ENCODE assay signal across 10 cellular contexts in the genomic region with DNA sequence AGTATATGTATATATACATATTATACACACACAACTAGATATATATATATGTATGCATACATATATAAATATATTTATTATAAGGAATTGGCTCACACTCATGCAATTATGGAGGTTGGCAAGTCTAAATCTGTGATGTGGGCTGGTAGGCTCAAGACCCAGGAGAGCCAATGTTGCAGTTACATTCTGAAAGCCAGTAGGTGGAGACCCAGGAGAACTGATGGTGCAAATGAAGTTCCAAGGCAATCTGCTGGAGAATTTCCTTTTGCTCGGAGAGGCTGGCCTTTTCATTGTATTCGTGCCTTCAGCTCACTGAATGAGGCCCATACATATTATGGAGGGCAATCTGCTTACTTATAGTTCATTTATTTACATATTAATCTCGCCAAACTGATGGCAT. TPM values are rescaled to one million over a fixed set of nuclear protein-coding genes. Genes with fewer than 3 reads are reported as not detected.
DNase-seq lines count a peak whose midpoint lies in the region; ATAC-seq and TF ChIP-seq lines count a peak whose summit lies in the region.
"Had no signal": no experiment of that assay in that cellular context is flagged by ENCODE, and none has a peak within 500 bp of the region (broad histone marks: within the 10 kb centered on the region; RNA-seq: fewer than 3 reads in every experiment).

No MANE protein-coding gene starts in this region.

- DNase-seq in A673 (ENCODE audit: low spot score) (peak; percentile 29), GM12864 (ENCODE audit: low read depth) (no peak), Panc1 (ENCODE audit: low read depth, low spot score) (no peak), fibroblast of the aortic adventitia (ENCODE audit: low read depth) (peak; percentile 9), CD14-positive monocyte (ENCODE audit: low spot score) (no peak)
- no peak for DNase-seq in activated effector memory CD4-positive, alpha-beta T cell treated with Interleukin-2 at 50 U/mL for 16 hours
- no peak for DNase-seq in NK-92 treated with Interleukin-12 subunit alpha and Interleukin-12 subunit beta, amount 100 ng/mL, for 24 hours (lab: John Stamatoyannopoulos, UW)
- DNase-seq: posterior cingulate gyrus had no signal

- H3K27me3 ChIP-seq in A673 (replicated peaks; ENCODE audit: insufficient read depth, low read depth, low read length, poor library complexity) (peaks cover 45% of the 10 kb centered on the region), Panc1 (ENCODE audit: control insufficient read depth, insufficient read depth, low read length) (no peaks in the 10 kb centered on the region)

- no peaks in the 10 kb centered on the region for H3K4me1 Mint-ChIP-seq in CD14-positive monocyte
- H3K4me1 Mint-ChIP-seq: central memory CD8-positive, alpha-beta T cell had no signal

- H3K36me3 ChIP-seq in A673 (ENCODE audit: insufficient read depth, low read length, poor library complexity, severe bottlenecking) (no peaks in the 10 kb centered on the region), Panc1 (ENCODE audit: control insufficient read depth, insufficient read depth, low read length) (no peaks in the 10 kb centered on the region)

- in situ Hi-C loops in Panc1 (cut with HindIII; ENCODE audit: low pct_unique_long_range_greater_than_20kb, low sequenced_read_pairs): no loop called here

- no peak overlapping the region for H3K27ac ChIP-seq in A673 (ENCODE audit: low read depth, low read length, poor library complexity, severe bottlenecking)
- H3K27ac ChIP-seq in Panc1 (ENCODE audit: low read length): no peak overlapping the region

- no peak overlapping the region for H3K4me3 Mint-ChIP-seq in CD14-positive monocyte
- H3K4me3 Mint-ChIP-seq: central memory CD8-positive, alpha-beta T cell had no signal

- no peaks in the 10 kb centered on the region for H3K9me3 ChIP-seq in A673 (ENCODE audit: low read depth, low read length, poor library complexity, severe bottlenecking)
- H3K9me3 ChIP-seq in Panc1 (ENCODE audit: control insufficient read depth, insufficient read depth, low read depth, low read length): no peaks in the 10 kb centered on the region

- intact Hi-C loops in A673 (cut with micrococcal nuclease; ENCODE audit: unreplicated experiment) (loop anchor here (10.0 kb wide), 1 partner anchor 307 kb away; no protein-coding TSS in a partner anchor), Panc1 (cut with micrococcal nuclease; ENCODE audit: unreplicated experiment) (loop anchor here (5.0 kb wide), 1 partner anchor 275 kb away; no protein-coding TSS in a partner anchor), CD14-positive monocyte (cut with micrococcal nuclease) (no loop called here)

- POLR2A ChIA-PET in A673 (lab: Charles Lee; ENCODE audit: low non-redundant PET): no interaction called here
- POLR2A ChIA-PET in Panc1 (lab: Charles Lee): no interaction called here

- peak; percentile 40 for TF ChIP-seq CTCF in A673 (conservative IDR thresholded peaks at IDR 0.05; ENCODE audit: low read depth, low read length)
- TF ChIP-seq CTCF in GM12864 (IDR thresholded peaks at IDR 0.05; ENCODE audit: low read depth, low read length, missing control alignments): peak; percentile 35
- TF ChIP-seq CTCF in Panc1 (IDR thresholded peaks at IDR 0.05): peak; percentile 46
- TF ChIP-seq CTCF in fibroblast of the aortic adventitia (IDR thresholded peaks at IDR 0.05; ENCODE audit: insufficient read depth, low read length): peak; percentile 29
- no peak for TF ChIP-seq CTCF in CD14-positive monocyte (IDR thresholded peaks at IDR 0.05)

- BruUV-seq in A673 (replicated peaks; lab: Mats Ljungman, UMichigan) (no TSS peak), Panc1 (replicated peaks; lab: Mats Ljungman, UMichigan) (no TSS peak)

- peaks cover 8 to 17% (median 12%) of the 10 kb centered on the region in 3 donors for H3K27me3 Mint-ChIP-seq in CD14-positive monocyte (ENCODE audit: low read depth in 3 of 3)

- H3K4me1 ChIP-seq in A673 (ENCODE audit: insufficient read depth, low read length, poor library complexity, severe bottlenecking) (no peaks in the 10 kb centered on the region), Panc1 (ENCODE audit: control insufficient read depth, insufficient read depth, low read length) (no peaks in the 10 kb centered on the region)

- no peaks in the 10 kb centered on the region for H3K9me3 Mint-ChIP-seq in CD14-positive monocyte
- H3K9me3 Mint-ChIP-seq: central memory CD8-positive, alpha-beta T cell had no signal

- ATAC-seq in Panc1 (no peak), GM18858 (IDR thresholded peaks at IDR 0.05; ENCODE audit: unreplicated experiment) (no peak)

- no peaks in the 10 kb centered on the region for H3K36me3 Mint-ChIP-seq in CD14-positive monocyte

- CTCF ChIA-PET in A673 (lab: Charles Lee): no interaction called here
- CTCF ChIA-PET in Panc1 (lab: Charles Lee): interaction anchor here (0.7 kb wide), 1 partner anchor 58 kb away, joined by 9 read pairs; no protein-coding TSS in a partner anchor

- H3K27ac Mint-ChIP-seq in CD14-positive monocyte: no peak overlapping the region

- H3K4me3 ChIP-seq in A673 (ENCODE audit: low read depth, low read length, poor library complexity, severe bottlenecking) (no peak overlapping the region), GM12864 (ENCODE audit: low read depth, low read length) (no peak overlapping the region), Panc1 (ENCODE audit: low read depth in 2 of 2, low read length in 2 of 2) (no peak overlapping the region), fibroblast of the aortic adventitia (ENCODE audit: low read depth, low read length) (no peak overlapping the region)

RNA-seq across cellular contexts. Expression of a gene that starts 9.4 kb away (rescaled TPM):
- total RNA-seq in A673 (2021) (not detected in 2 replicates), Panc1 (2021; ENCODE audit: unreplicated experiment) (not detected), fibroblast of the aortic adventitia (ENCODE audit: low replicate concordance) (not detected in 2 replicates)
- not detected for polyA plus RNA-seq in Panc1 (2012; ENCODE audit: insufficient read length)
- not detected for polyA plus RNA-seq in CD14-positive monocyte

RNA-seq across cellular contexts. Expression of a gene that starts 29.2 kb away (rescaled TPM):
- total RNA-seq in A673 (2021): not detected in 2 replicates
- total RNA-seq in Panc1 (2021; ENCODE audit: unreplicated experiment): not detected
- polyA plus RNA-seq in Panc1 (2012; ENCODE audit: insufficient read length): not detected
- not detected in 2 replicates for total RNA-seq in fibroblast of the aortic adventitia (ENCODE audit: low replicate concordance)
- polyA plus RNA-seq in CD14-positive monocyte: not detected

RNA-seq across cellular contexts. Expression of a gene that starts 39.7 kb away (rescaled TPM):
- not detected in 2 replicates for total RNA-seq in A673 (2021)
- not detected for total RNA-seq in Panc1 (2021; ENCODE audit: unreplicated experiment)
- not detected for polyA plus RNA-seq in Panc1 (2012; ENCODE audit: insufficient read length)
- total RNA-seq in fibroblast of the aortic adventitia (ENCODE audit: low replicate concordance): not detected in 2 replicates
- not detected for polyA plus RNA-seq in CD14-positive monocyte

RNA-seq across cellular contexts. Expression of a gene that starts 52.7 kb away (rescaled TPM):
- total RNA-seq in A673 (2021): not detected in 2 replicates
- not detected for total RNA-seq in Panc1 (2021; ENCODE audit: unreplicated experiment)
- polyA plus RNA-seq in Panc1 (2012; ENCODE audit: insufficient read length): not detected
- total RNA-seq in fibroblast of the aortic adventitia (ENCODE audit: low replicate concordance): not detected in 2 replicates
- polyA plus RNA-seq in CD14-positive monocyte: not detected

RNA-seq across cellular contexts. Expression of a gene that starts 58.0 kb away (rescaled TPM):
- total RNA-seq in A673 (2021) (not detected in 2 replicates), Panc1 (2021; ENCODE audit: unreplicated experiment) (not detected), fibroblast of the aortic adventitia (ENCODE audit: low replicate concordance) (not detected in 2 replicates)
- not detected for polyA plus RNA-seq in Panc1 (2012; ENCODE audit: insufficient read length)
- polyA plus RNA-seq in CD14-positive monocyte: not detected

Comparison
In these comparisons a context has a peak if more than half of its experiments do, and no peak if none do; other contexts are left out.
1. DNase-seq: peak in A673 (single experiment) and fibroblast of the aortic adventitia (single experiment); none in GM12864 (single experiment), Panc1 (single experiment), CD14-positive monocyte (single experiment), activated effector memory CD4-positive, alpha-beta T cell treated with Interleukin-2 at 50 U/mL for 16 hours (single experiment) and NK-92 treated with Interleukin-12 subunit alpha and Interleukin-12 subunit beta, amount 100 ng/mL, for 24 hours (single experiment).
2. intact Hi-C loops: an anchor here in A673 (10.0 kb wide) and Panc1 (5.0 kb wide); none called in CD14-positive monocyte.